Comparison of ENCODE assay signal across 8 cellular contexts in genomic region chr1:147172168-147173016, GRCh38. TPM values are rescaled to one million over a fixed set of nuclear protein-coding genes. Genes with fewer than 3 reads are reported as not detected.
DNase-seq lines count a peak whose midpoint lies in the region; ATAC-seq, FAIRE-seq and TF ChIP-seq lines count a peak whose summit lies in the region.

TSS of gene PRKAB2 (minus strand) at chr1:147172470. CDS start at chr1:147172144, 326 bp downstream.

- H3K4me1 ChIP-seq in BLaER1 treated with 17β-estradiol and CSF1 and Interleukin-3, amounts not matched to agents 10 nM and 100 nM, result peaks cover 24 to 34% (median 30%) of the 10 kb centered on the region in 10 experiments
- H3K4me1 ChIP-seq in colonic mucosa, result peaks cover 16% of the 10 kb centered on the region

- intact Hi-C loops in colonic mucosa (cut with DNase I), result loop anchor here (2.0 kb wide), 1 partner anchor 70 kb away; the partner anchor contains the start of gene CHD1L
- intact Hi-C loops in left colon (cut with DNase I, micrococcal nuclease), result loop anchor here (5.0 kb wide), 1 partner anchor 70 kb away; the partner anchor contains the start of gene CHD1L (in 2 of the 2)

- peak; percentile 81 for ATAC-seq in HG03442 (IDR thresholded peaks at IDR 0.05; ENCODE audit: unreplicated experiment)
- peak; percentile 87 for ATAC-seq in left colon

- FAIRE-seq in GM19239 (lab: Jason Lieb, UNC), result peak; percentile 89

- no peaks in the 10 kb centered on the region for H3K27me3 ChIP-seq in BLaER1 treated with 17β-estradiol and CSF1 and Interleukin-3, amounts not matched to agents 10 nM and 100 nM
- no peaks in the 10 kb centered on the region for H3K27me3 ChIP-seq in colonic mucosa

- peak; percentile 86 for DNase-seq in GM19239 (ENCODE audit: insufficient read length, low spot score)
- peak; percentile 88 for DNase-seq in NCI-H510A (lab: John Stamatoyannopoulos, UW)
- DNase-seq in activated CD4-positive, alpha-beta T cell treated with anti-CD3 and anti-CD28 coated beads for 48 hours, result peak; percentile 95
- peak; percentile 95 for DNase-seq in colonic mucosa
- DNase-seq in left colon, result peak; percentile 96 to 97
- peak; percentile 76 to 87 for DNase-seq in stimulated activated CD4-positive, alpha-beta T cell treated with anti-CD3 and anti-CD28 coated beads, Interleukin-1b, Interleukin-23, amount 100 ng/mL, for 4 hours (ENCODE audit: low read depth in 2 of 2)

- peak within 1 kb of the TSS; percentile 89 to 98 (median 91) for H3K4me2 ChIP-seq in BLaER1 treated with 17β-estradiol and CSF1 and Interleukin-3, amounts not matched to agents 10 nM and 100 nM

- no peaks in the 10 kb centered on the region; a peak in 1 of 22 replicates for H4K20me1 ChIP-seq in BLaER1 treated with 17β-estradiol and CSF1 and Interleukin-3, amounts not matched to agents 10 nM and 100 nM

- H3K9ac ChIP-seq in BLaER1 treated with 17β-estradiol and CSF1 and Interleukin-3, amounts not matched to agents 10 nM and 100 nM, result peak within 1 kb of the TSS; percentile 84 to 90 (median 88)
- peak within 1 kb of the TSS; percentile 88 to 94 for H3K9ac ChIP-seq in colonic mucosa (ENCODE audit: low read depth in 2 of 2, low read length in 2 of 2)

- TF ChIP-seq CTCF in colonic mucosa (IDR thresholded peaks at IDR 0.05), result peak; percentile 90

- H3K9me3 ChIP-seq in BLaER1 treated with 17β-estradiol and CSF1 and Interleukin-3, amounts not matched to agents 10 nM and 100 nM (replicated peaks in 1 of 11), result no peaks in the 10 kb centered on the region
- H3K9me3 ChIP-seq in colonic mucosa, result no peaks in the 10 kb centered on the region

- H3K27ac ChIP-seq in BLaER1 treated with 17β-estradiol and CSF1 and Interleukin-3, amounts not matched to agents 10 nM and 100 nM, result peak within 1 kb of the TSS; percentile 82 to 93 (median 91)
- peak within 1 kb of the TSS; percentile 96 for H3K27ac ChIP-seq in colonic mucosa

- H3K4me3 ChIP-seq in BLaER1 treated with 17β-estradiol and CSF1 and Interleukin-3, amounts not matched to agents 10 nM and 100 nM, result peak within 1 kb of the TSS; percentile 91 to 99 (median 96)
- peak within 1 kb of the TSS; percentile 92 for H3K4me3 ChIP-seq in colonic mucosa

- peaks cover 3 to 20% (median 6%) of the 10 kb centered on the region in 11 experiments; a peak in 19 of 22 replicates for H3K36me3 ChIP-seq in BLaER1 treated with 17β-estradiol and CSF1 and Interleukin-3, amounts not matched to agents 10 nM and 100 nM
- no peaks in the 10 kb centered on the region for H3K36me3 ChIP-seq in colonic mucosa

RNA-seq across cellular contexts. Expression of gene PRKAB2, which starts in this region (rescaled TPM):
- total RNA-seq in colonic mucosa, result 10 to 100 TPM; 11.3 to 22.5 TPM
- 10 to 100 TPM; 12.2 to 23.9 TPM for total RNA-seq in left colon

Comparison
In these comparisons a context has a peak if more than half of its experiments do, and no peak if none do; other contexts are left out.
1. Peak in every context shown above with its lines: DNase-seq, ATAC-seq, H3K4me3 ChIP-seq and H3K27ac ChIP-seq.